Comparison of ENCODE assay signal across 1 cellular context in the genomic region with DNA sequence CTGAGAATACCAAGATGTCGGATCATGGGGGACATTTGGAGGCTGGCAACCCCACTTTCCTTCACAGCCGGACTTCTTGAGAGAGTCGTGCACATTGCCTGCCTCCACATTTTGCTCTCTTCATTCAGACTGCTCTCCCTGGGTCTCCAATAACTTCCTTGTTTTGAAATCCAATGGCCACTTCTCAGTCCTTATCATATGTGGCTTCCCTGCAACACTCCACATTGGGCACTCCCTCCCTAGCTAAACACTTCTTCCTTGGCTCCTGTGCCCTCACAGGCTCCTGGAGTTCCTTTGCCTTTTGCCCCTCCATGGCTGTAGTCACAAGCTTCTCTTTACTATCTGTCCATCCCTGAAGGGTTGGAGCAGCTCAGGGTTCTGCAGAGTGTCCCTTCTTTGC.
TF ChIP-seq lines count a peak whose summit lies in the region.

No MANE protein-coding gene starts in this region.

TF ChIP-seq in HEK293, 187 proteins besides CTCF, POLR2A, EP300 and RAD21 (continued from another document):
- TF ChIP-seq ZNF416 (tag by site-specific recombination; IDR thresholded peaks at IDR 0.05) (no peak), BCL11B (tag by site-specific recombination; IDR thresholded peaks at IDR 0.05; ENCODE audit: low read depth) (no peak), KLF1 (tag by site-specific recombination; IDR thresholded peaks at IDR 0.05) (no peak), SETDB1 (IDR thresholded peaks at IDR 0.05; ENCODE audit: insufficient read length, low read length) (no peak), ZNF354C (tag by site-specific recombination; IDR thresholded peaks at IDR 0.05; ENCODE audit: borderline replicate concordance, low read depth) (no peak)
